27 cellular contexts compared by ENCODE assay signal in the genomic region with DNA sequence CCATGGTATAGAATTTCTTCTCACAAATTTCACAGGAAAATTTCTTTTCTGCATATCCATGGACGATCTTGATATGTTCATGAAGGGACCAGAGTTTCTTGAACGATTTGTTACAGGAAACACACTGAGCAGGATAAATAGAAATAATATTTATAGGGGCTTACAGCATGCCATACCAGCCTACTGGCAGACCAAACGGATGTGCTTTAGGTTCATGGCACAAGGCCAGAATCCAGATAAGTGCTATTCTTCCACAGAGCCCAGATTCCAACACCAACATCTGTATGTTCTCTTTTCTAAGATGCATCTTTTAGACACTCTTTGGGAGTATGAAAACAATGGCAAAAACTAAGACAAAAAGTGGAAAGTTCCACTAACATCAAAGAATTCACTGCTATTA.
"Had no signal": no experiment of that assay in that cellular context is flagged by ENCODE, and none has a peak within 500 bp of the region (broad histone marks: within the 10 kb centered on the region; RNA-seq: fewer than 3 reads in every experiment).

No MANE protein-coding gene starts in this region.

- ATAC-seq: activated CD4-positive, alpha-beta T cell treated with anti-CD3 and anti-CD28 coated beads for 36 hours; activated naive CD4-positive, alpha-beta T cell treated with anti-CD3 and anti-CD28 coated beads, Interleukin-2, amount 50 U/mL, for 72 hours; activated T-cell treated with anti-CD3 and anti-CD28 coated beads, Interleukin-2, amount 50 U/mL, for 72 hours; foreskin keratinocyte; gastrocnemius medialis; heart left ventricle; T-helper 17 cell had no signal

- DNase-seq: activated CD4-positive, alpha-beta memory T cell treated with anti-CD3 and anti-CD28 coated beads for 36 hours; activated CD4-positive, alpha-beta T cell treated with anti-CD3 and anti-CD28 coated beads for 36 hours; activated CD4-positive, alpha-beta T cell treated with anti-CD3 and anti-CD28 coated beads, Interleukin-2, amount 10 ng/mL, durations not matched to agents 24 days and 14 days; activated CD4-positive, CD25-positive, alpha-beta regulatory T cell; activated CD4-positive, CD25-positive, alpha-beta regulatory T cell treated with anti-CD3 and anti-CD28 coated beads, Interleukin-2, amount 50 U/mL, for 72 hours; activated CD8-positive, alpha-beta memory T cell treated with anti-CD3 and anti-CD28 coated beads, Interleukin-2, amount 50 U/mL, for 48 hours; activated gamma-delta T cell; activated naive CD4-positive, alpha-beta T cell; activated naive CD4-positive, alpha-beta T cell treated with anti-CD3 and anti-CD28 coated beads, Interleukin-2, amount 10 ng/mL, durations not matched to agents 7 days and 5 days; activated naive CD8-positive, alpha-beta T cell treated with anti-CD3 and anti-CD28 coated beads, Interleukin-2, amount 10 ng/mL, durations not matched to agents 7 days and 5 days; activated T-cell treated with anti-CD3 and anti-CD28 coated beads for 4 hours; activated T-cell treated with anti-CD3 and anti-CD28 coated beads, Interleukin-2, amount 50 U/mL, for 24 hours; activated T-cell treated with anti-CD3 and anti-CD28 coated beads, Interleukin-2, amount 50 U/mL, for 72 hours; central memory CD4-positive, alpha-beta T cell; cerebellar nuclear complex; colonic mucosa; dorsolateral prefrontal cortex; effector memory CD4-positive, alpha-beta T cell; endodermal cell; erythroblast; foreskin keratinocyte; gastrocnemius medialis; glutamatergic neuron; heart left ventricle; T-helper 17 cell; T1000 had no signal
